ENCODE assay signal across 8 cellular contexts in genomic region chr19:6423499-6424189, GRCh38. TPM values are rescaled to one million over a fixed set of nuclear protein-coding genes. Genes with fewer than 3 reads are reported as not detected.
A peak's percentile ranks its signal among the peaks of the same experiment; 100 is the strongest.
DNase-seq lines count a peak whose midpoint lies in the region; ATAC-seq, FAIRE-seq and TF ChIP-seq lines count a peak whose summit lies in the region.

No MANE protein-coding gene starts in this region.

- no peaks in the 10 kb centered on the region for H3K27me3 Mint-ChIP-seq in activated CD4-positive, alpha-beta T cell treated with anti-CD3 and anti-CD28 coated beads, Interleukin-2, amount 10 ng/mL, durations not matched to agents 24 days and 14 days

- H3K36me3 Mint-ChIP-seq in activated CD4-positive, alpha-beta T cell treated with anti-CD3 and anti-CD28 coated beads, Interleukin-2, amount 10 ng/mL, durations not matched to agents 24 days and 14 days (ENCODE audit: low read depth), result peaks cover 43% of the 10 kb centered on the region

- peaks cover 22% of the 10 kb centered on the region for H3K36me3 ChIP-seq in bronchial epithelial cell (ENCODE audit: control insufficient read depth, insufficient read depth, low read length)

- peak overlapping the region; percentile 97 for H3K4me3 Mint-ChIP-seq in activated CD4-positive, alpha-beta T cell treated with anti-CD3 and anti-CD28 coated beads, Interleukin-2, amount 10 ng/mL, durations not matched to agents 24 days and 14 days

- H3K9me3 Mint-ChIP-seq in activated CD4-positive, alpha-beta T cell treated with anti-CD3 and anti-CD28 coated beads, Interleukin-2, amount 10 ng/mL, durations not matched to agents 24 days and 14 days, result peaks cover 3% of the 10 kb centered on the region

- ATAC-seq in left colon (no peak), HG02763 (IDR thresholded peaks at IDR 0.05; ENCODE audit: unreplicated experiment) (no peak)

- H3K4me3 ChIP-seq in bronchial epithelial cell (ENCODE audit: low read depth, low read length), result peak overlapping the region; percentile 66

- DNase-seq in activated CD4-positive, alpha-beta T cell treated with anti-CD3 and anti-CD28 coated beads, Interleukin-2, amount 10 ng/mL, durations not matched to agents 24 days and 14 days, result peak; percentile 83
- DNase-seq in activated CD4-positive, alpha-beta T cell treated with anti-CD3 and anti-CD28 coated beads for 1 hour, result no peak
- DNase-seq in RPMI8226, result peak; percentile 57
- peak; percentile 33 for DNase-seq in bronchial epithelial cell (ENCODE audit: low read depth)
- peak; percentile 48 to 51 for DNase-seq in left colon
- DNase-seq in stimulated activated CD4-positive, alpha-beta T cell treated with anti-CD3 and anti-CD28 coated beads, Interleukin-4, amount 100 ng/mL, for 48 hours (ENCODE audit: low read depth in 2 of 2), result peak; percentile 39 to 45
- DNase-seq in cerebellum (ENCODE audit: low spot score), result no peak

- FAIRE-seq in bronchial epithelial cell (lab: Jason Lieb, UNC), result no peak

- TF ChIP-seq CTCF in bronchial epithelial cell (IDR thresholded peaks at IDR 0.05; ENCODE audit: insufficient read depth, low read length, severe bottlenecking), result no peak

- no peaks in the 10 kb centered on the region for H3K27me3 ChIP-seq in bronchial epithelial cell (ENCODE audit: control insufficient read depth, insufficient read depth, low read length)

- H3K4me1 Mint-ChIP-seq in activated CD4-positive, alpha-beta T cell treated with anti-CD3 and anti-CD28 coated beads, Interleukin-2, amount 10 ng/mL, durations not matched to agents 24 days and 14 days, result peaks cover 26% of the 10 kb centered on the region

- intact Hi-C loops in activated CD4-positive, alpha-beta T cell treated with anti-CD3 and anti-CD28 coated beads, Interleukin-2, amount 10 ng/mL, durations not matched to agents 24 days and 14 days (cut with micrococcal nuclease), result loop anchor here (2.0 to 10.0 kb wide), 3 partner anchors 63 to 171 kb away; partner anchors contain the start of genes CD70 and CLPP
- intact Hi-C loops in left colon (cut with DNase I, micrococcal nuclease), result no loop called here

- peak overlapping the region; percentile 82 for H3K27ac Mint-ChIP-seq in activated CD4-positive, alpha-beta T cell treated with anti-CD3 and anti-CD28 coated beads, Interleukin-2, amount 10 ng/mL, durations not matched to agents 24 days and 14 days

RNA-seq across cellular contexts. Expression of gene KHSRP, which starts 1.0 kb away (rescaled TPM):
- total RNA-seq in activated CD4-positive, alpha-beta T cell treated with anti-CD3 and anti-CD28 coated beads, Interleukin-2, amount 10 ng/mL, durations not matched to agents 24 days and 14 days, result 435 and 461 TPM in 2 replicates
- total RNA-seq in bronchial epithelial cell (55.8 and 85.6 TPM in 2 replicates), left colon (100 to 1,000 TPM; 191 to 214 TPM), cerebellum (91.6 TPM)

RNA-seq across cellular contexts. Expression of gene SLC25A41, which starts 9.9 kb away (rescaled TPM):
- 0.19 and 0.24 TPM in 2 replicates for total RNA-seq in activated CD4-positive, alpha-beta T cell treated with anti-CD3 and anti-CD28 coated beads, Interleukin-2, amount 10 ng/mL, durations not matched to agents 24 days and 14 days
- not detected in 2 replicates for total RNA-seq in bronchial epithelial cell
- total RNA-seq in left colon, result under 1 TPM; 0.47 to 0.85 TPM
- 0.91 TPM for total RNA-seq in cerebellum

RNA-seq across cellular contexts. Expression of gene GTF2F1, which starts 30.7 kb away (rescaled TPM):
- total RNA-seq in activated CD4-positive, alpha-beta T cell treated with anti-CD3 and anti-CD28 coated beads, Interleukin-2, amount 10 ng/mL, durations not matched to agents 24 days and 14 days, result 60.7 and 63.5 TPM in 2 replicates
- total RNA-seq in bronchial epithelial cell (52.7 and 63.6 TPM in 2 replicates), left colon (10 to 100 TPM; 52.7 to 58.9 TPM), cerebellum (25.3 TPM)

RNA-seq across cellular contexts. Expression of gene SLC25A23, which starts 35.9 kb away (rescaled TPM):
- total RNA-seq in activated CD4-positive, alpha-beta T cell treated with anti-CD3 and anti-CD28 coated beads, Interleukin-2, amount 10 ng/mL, durations not matched to agents 24 days and 14 days, result 21.0 and 22.0 TPM in 2 replicates
- total RNA-seq in bronchial epithelial cell, result 18.1 and 36.9 TPM in 2 replicates
- total RNA-seq in left colon, result 100 to 1,000 TPM; 126 to 163 TPM
- total RNA-seq in cerebellum, result 26.6 TPM

RNA-seq across cellular contexts. Expression of gene CRB3, which starts 40.4 kb away (rescaled TPM):
- total RNA-seq in activated CD4-positive, alpha-beta T cell treated with anti-CD3 and anti-CD28 coated beads, Interleukin-2, amount 10 ng/mL, durations not matched to agents 24 days and 14 days, result 0.26 and 0.33 TPM in 2 replicates
- total RNA-seq in bronchial epithelial cell (49.5 and 90.9 TPM in 2 replicates), left colon (100 to 1,000 TPM; 106 to 148 TPM), cerebellum (4.3 TPM)

Comparison
In these comparisons a context has a peak if more than half of its experiments do, and no peak if none do; other contexts are left out.
1. DNase-seq: peak in activated CD4-positive, alpha-beta T cell treated with anti-CD3 and anti-CD28 coated beads, Interleukin-2, amount 10 ng/mL, durations not matched to agents 24 days and 14 days (single experiment), RPMI8226 (single experiment), bronchial epithelial cell (single experiment), left colon (2 of 2) and stimulated activated CD4-positive, alpha-beta T cell treated with anti-CD3 and anti-CD28 coated beads, Interleukin-4, amount 100 ng/mL, for 48 hours (2 of 2); none in activated CD4-positive, alpha-beta T cell treated with anti-CD3 and anti-CD28 coated beads for 1 hour (single experiment) and cerebellum (single experiment).